In genomic region chr7:129768614-129769399, GRCh38 we compare ENCODE assay signal across 1 cellular context.
TF ChIP-seq lines count a peak whose summit lies in the region.

No MANE protein-coding gene starts in this region.

TF ChIP-seq in K562, 482 proteins besides CTCF, POLR2A, EP300 and RAD21 (continued from another document and continues in another):
- peak; percentile 87 for TF ChIP-seq KLF16 (IDR thresholded peaks at IDR 0.05)
- TF ChIP-seq ELF2 (CRISPR knock-in tag; IDR thresholded peaks at IDR 0.05): no peak
- no peak for TF ChIP-seq ZNF77 (CRISPR knock-in tag; IDR thresholded peaks at IDR 0.05)
- no peak for TF ChIP-seq HOXB6 (CRISPR knock-in tag; IDR thresholded peaks at IDR 0.05; ENCODE audit: borderline replicate concordance)
- peak; percentile 76; the same call in 1 of the 2 replicates for TF ChIP-seq PHB2 (IDR thresholded peaks at IDR 0.05; ENCODE audit: low read depth)
- TF ChIP-seq KLF10 (CRISPR knock-in tag; IDR thresholded peaks at IDR 0.05): no peak
- TF ChIP-seq DDX20 (tag; IDR thresholded peaks at IDR 0.05; ENCODE audit: low read depth): no peak
- TF ChIP-seq, protein P1, sequence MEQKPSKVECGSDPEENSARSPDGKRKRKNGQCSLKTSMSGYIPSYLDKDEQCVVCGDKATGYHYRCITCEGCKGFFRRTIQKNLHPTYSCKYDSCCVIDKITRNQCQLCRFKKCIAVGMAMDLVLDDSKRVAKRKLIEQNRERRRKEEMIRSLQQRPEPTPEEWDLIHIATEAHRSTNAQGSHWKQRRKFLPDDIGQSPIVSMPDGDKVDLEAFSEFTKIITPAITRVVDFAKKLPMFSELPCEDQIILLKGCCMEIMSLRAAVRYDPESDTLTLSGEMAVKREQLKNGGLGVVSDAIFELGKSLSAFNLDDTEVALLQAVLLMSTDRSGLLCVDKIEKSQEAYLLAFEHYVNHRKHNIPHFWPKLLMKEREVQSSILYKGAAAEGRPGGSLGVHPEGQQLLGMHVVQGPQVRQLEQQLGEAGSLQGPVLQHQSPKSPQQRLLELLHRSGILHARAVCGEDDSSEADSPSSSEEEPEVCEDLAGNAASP (IDR thresholded peaks at IDR 0.05): no peak
- TF ChIP-seq SREBF1 (IDR thresholded peaks at IDR 0.05; ENCODE audit: borderline replicate concordance, low read depth, low read length): no peak
- no peak for TF ChIP-seq ATF2 (CRISPR knock-in tag; IDR thresholded peaks at IDR 0.05)
- no peak for TF ChIP-seq TAF9B (IDR thresholded peaks at IDR 0.05; ENCODE audit: partially characterized antibody)
- TF ChIP-seq ZNF184 (CRISPR knock-in tag; IDR thresholded peaks at IDR 0.05): no peak
- TF ChIP-seq ZNF232 (CRISPR knock-in tag; IDR thresholded peaks at IDR 0.05): no peak
- TF ChIP-seq STAG1 (CRISPR knock-in tag; IDR thresholded peaks at IDR 0.05; ENCODE audit: borderline replicate concordance): no peak
- no peak for TF ChIP-seq CHCHD3 (CRISPR knock-in tag; IDR thresholded peaks at IDR 0.05)
- no peak for TF ChIP-seq ZNF165 (CRISPR knock-in tag; IDR thresholded peaks at IDR 0.05; ENCODE audit: borderline replicate concordance)
- TF ChIP-seq FOS (IDR thresholded peaks at IDR 0.05; ENCODE audit: extremely low read depth, insufficient read length): no peak
- peak; percentile 90 to 93 for TF ChIP-seq KDM1A (IDR thresholded peaks at IDR 0.05)
- TF ChIP-seq, protein P2, sequence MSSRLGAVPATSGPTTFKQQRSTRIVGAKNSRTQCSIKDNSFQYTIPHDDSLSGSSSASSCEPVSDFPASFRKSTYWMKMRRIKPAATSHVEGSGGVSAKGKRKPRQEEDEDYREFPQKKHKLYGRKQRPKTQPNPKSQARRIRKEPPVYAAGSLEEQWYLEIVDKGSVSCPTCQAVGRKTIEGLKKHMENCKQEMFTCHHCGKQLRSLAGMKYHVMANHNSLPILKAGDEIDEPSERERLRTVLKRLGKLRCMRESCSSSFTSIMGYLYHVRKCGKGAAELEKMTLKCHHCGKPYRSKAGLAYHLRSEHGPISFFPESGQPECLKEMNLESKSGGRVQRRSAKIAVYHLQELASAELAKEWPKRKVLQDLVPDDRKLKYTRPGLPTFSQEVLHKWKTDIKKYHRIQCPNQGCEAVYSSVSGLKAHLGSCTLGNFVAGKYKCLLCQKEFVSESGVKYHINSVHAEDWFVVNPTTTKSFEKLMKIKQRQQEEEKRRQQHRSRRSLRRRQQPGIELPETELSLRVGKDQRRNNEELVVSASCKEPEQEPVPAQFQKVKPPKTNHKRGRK (tag; IDR thresholded peaks at IDR 0.05): no peak
- no peak for TF ChIP-seq SMAD3 (CRISPR knock-in tag; conservative IDR thresholded peaks at IDR 0.05)
- TF ChIP-seq RBBP5 (IDR thresholded peaks at IDR 0.05; ENCODE audit: borderline replicate concordance, insufficient read depth, low read length, poor library complexity, severe bottlenecking): peak; percentile 89
- TF ChIP-seq FOXJ2 (tag; IDR thresholded peaks at IDR 0.05): no peak
- no peak for TF ChIP-seq RBM15 (IDR thresholded peaks at IDR 0.05; ENCODE audit: insufficient read depth, low read length)
- TF ChIP-seq CREB3L1 (IDR thresholded peaks at IDR 0.05; ENCODE audit: borderline replicate concordance, low read depth): peak; percentile 20; the same call in 1 of the 2 replicates
- no peak for TF ChIP-seq CREBBP (IDR thresholded peaks at IDR 0.05; ENCODE audit: low read depth, low read length)
- no peak for TF ChIP-seq BMI1 (IDR thresholded peaks at IDR 0.05; ENCODE audit: low read length)
- no peak for TF ChIP-seq NFE2L1 (tag; IDR thresholded peaks at IDR 0.05; ENCODE audit: borderline replicate concordance, low read depth)
- no peak for TF ChIP-seq ZFP36 (IDR thresholded peaks at IDR 0.05; ENCODE audit: low read depth, low read length, partially characterized antibody)
- TF ChIP-seq ZFX (CRISPR knock-in tag; IDR thresholded peaks at IDR 0.05): peak; percentile 91
- TF ChIP-seq POLR3A (IDR thresholded peaks at IDR 0.05; ENCODE audit: borderline replicate concordance, extremely low read depth, insufficient read depth, insufficient read length): no peak
- TF ChIP-seq OTX1 (CRISPR knock-in tag; IDR thresholded peaks at IDR 0.05): no peak
- TF ChIP-seq, protein P3, sequence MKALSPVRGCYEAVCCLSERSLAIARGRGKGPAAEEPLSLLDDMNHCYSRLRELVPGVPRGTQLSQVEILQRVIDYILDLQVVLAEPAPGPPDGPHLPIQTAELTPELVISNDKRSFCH (CRISPR knock-in tag; IDR thresholded peaks at IDR 0.05): no peak
- TF ChIP-seq, protein P3 (tag; IDR thresholded peaks at IDR 0.05): no peak
- TF ChIP-seq ZNF764 (CRISPR knock-in tag; IDR thresholded peaks at IDR 0.05; ENCODE audit: low read depth): no peak
- peak; percentile 75 for TF ChIP-seq SETDB1 (IDR thresholded peaks at IDR 0.05; ENCODE audit: low read length)
- TF ChIP-seq JUND (IDR thresholded peaks at IDR 0.05; ENCODE audit: borderline replicate concordance, low read depth, low read length): 0 out of 2 replicates have a peak, but pooled peaks have one; percentile 33
- TF ChIP-seq JUND (tag; IDR thresholded peaks at IDR 0.05; ENCODE audit: borderline replicate concordance, low read depth, low read length): no peak; the same call in 2 of the 3 replicates
- no peak for TF ChIP-seq ATF7 (IDR thresholded peaks at IDR 0.05)
- TF ChIP-seq ATF1 (CRISPR knock-in tag; IDR thresholded peaks at IDR 0.05): no peak
- TF ChIP-seq ATF1 (tag; IDR thresholded peaks at IDR 0.05): peak; percentile 54; the same call in 1 of the 2 replicates
- peak; percentile 81 for TF ChIP-seq DPF2 (IDR thresholded peaks at IDR 0.05)
- TF ChIP-seq, protein P4, sequence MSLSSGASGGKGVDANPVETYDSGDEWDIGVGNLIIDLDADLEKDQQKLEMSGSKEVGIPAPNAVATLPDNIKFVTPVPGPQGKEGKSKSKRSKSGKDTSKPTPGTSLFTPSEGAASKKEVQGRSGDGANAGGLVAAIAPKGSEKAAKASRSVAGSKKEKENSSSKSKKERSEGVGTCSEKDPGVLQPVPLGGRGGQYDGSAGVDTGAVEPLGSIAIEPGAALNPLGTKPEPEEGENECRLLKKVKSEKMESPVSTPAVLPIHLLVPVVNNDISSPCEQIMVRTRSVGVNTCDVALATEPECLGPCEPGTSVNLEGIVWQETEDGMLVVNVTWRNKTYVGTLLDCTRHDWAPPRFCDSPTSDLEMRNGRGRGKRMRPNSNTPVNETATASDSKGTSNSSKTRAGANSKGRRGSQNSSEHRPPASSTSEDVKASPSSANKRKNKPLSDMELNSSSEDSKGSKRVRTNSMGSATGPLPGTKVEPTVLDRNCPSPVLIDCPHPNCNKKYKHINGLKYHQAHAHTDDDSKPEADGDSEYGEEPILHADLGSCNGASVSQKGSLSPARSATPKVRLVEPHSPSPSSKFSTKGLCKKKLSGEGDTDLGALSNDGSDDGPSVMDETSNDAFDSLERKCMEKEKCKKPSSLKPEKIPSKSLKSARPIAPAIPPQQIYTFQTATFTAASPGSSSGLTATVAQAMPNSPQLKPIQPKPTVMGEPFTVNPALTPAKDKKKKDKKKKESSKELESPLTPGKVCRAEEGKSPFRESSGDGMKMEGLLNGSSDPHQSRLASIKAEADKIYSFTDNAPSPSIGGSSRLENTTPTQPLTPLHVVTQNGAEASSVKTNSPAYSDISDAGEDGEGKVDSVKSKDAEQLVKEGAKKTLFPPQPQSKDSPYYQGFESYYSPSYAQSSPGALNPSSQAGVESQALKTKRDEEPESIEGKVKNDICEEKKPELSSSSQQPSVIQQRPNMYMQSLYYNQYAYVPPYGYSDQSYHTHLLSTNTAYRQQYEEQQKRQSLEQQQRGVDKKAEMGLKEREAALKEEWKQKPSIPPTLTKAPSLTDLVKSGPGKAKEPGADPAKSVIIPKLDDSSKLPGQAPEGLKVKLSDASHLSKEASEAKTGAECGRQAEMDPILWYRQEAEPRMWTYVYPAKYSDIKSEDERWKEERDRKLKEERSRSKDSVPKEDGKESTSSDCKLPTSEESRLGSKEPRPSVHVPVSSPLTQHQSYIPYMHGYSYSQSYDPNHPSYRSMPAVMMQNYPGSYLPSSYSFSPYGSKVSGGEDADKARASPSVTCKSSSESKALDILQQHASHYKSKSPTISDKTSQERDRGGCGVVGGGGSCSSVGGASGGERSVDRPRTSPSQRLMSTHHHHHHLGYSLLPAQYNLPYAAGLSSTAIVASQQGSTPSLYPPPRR (CRISPR knock-in tag; IDR thresholded peaks at IDR 0.05; ENCODE audit: borderline replicate concordance): 0 out of 2 replicates have a peak, but pooled peaks have one; percentile 63
- TF ChIP-seq CBFB (CRISPR knock-in tag; IDR thresholded peaks at IDR 0.05): peak; percentile 95
- TF ChIP-seq TEAD1 (CRISPR knock-in tag; IDR thresholded peaks at IDR 0.05): no peak; a peak in 1 of 4 replicates
- TF ChIP-seq, protein P5, sequence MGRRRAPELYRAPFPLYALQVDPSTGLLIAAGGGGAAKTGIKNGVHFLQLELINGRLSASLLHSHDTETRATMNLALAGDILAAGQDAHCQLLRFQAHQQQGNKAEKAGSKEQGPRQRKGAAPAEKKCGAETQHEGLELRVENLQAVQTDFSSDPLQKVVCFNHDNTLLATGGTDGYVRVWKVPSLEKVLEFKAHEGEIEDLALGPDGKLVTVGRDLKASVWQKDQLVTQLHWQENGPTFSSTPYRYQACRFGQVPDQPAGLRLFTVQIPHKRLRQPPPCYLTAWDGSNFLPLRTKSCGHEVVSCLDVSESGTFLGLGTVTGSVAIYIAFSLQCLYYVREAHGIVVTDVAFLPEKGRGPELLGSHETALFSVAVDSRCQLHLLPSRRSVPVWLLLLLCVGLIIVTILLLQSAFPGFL (CRISPR knock-in tag; IDR thresholded peaks at IDR 0.05): no peak
- no peak for TF ChIP-seq ZNF253 (CRISPR knock-in tag; conservative IDR thresholded peaks at IDR 0.05)
- no peak for TF ChIP-seq ZNF444 (CRISPR knock-in tag; IDR thresholded peaks at IDR 0.05)
- TF ChIP-seq ILK (tag; IDR thresholded peaks at IDR 0.05; ENCODE audit: borderline replicate concordance, low read depth): no peak
- no peak for TF ChIP-seq PTRF (tag; IDR thresholded peaks at IDR 0.05)
- TF ChIP-seq, protein P6, sequence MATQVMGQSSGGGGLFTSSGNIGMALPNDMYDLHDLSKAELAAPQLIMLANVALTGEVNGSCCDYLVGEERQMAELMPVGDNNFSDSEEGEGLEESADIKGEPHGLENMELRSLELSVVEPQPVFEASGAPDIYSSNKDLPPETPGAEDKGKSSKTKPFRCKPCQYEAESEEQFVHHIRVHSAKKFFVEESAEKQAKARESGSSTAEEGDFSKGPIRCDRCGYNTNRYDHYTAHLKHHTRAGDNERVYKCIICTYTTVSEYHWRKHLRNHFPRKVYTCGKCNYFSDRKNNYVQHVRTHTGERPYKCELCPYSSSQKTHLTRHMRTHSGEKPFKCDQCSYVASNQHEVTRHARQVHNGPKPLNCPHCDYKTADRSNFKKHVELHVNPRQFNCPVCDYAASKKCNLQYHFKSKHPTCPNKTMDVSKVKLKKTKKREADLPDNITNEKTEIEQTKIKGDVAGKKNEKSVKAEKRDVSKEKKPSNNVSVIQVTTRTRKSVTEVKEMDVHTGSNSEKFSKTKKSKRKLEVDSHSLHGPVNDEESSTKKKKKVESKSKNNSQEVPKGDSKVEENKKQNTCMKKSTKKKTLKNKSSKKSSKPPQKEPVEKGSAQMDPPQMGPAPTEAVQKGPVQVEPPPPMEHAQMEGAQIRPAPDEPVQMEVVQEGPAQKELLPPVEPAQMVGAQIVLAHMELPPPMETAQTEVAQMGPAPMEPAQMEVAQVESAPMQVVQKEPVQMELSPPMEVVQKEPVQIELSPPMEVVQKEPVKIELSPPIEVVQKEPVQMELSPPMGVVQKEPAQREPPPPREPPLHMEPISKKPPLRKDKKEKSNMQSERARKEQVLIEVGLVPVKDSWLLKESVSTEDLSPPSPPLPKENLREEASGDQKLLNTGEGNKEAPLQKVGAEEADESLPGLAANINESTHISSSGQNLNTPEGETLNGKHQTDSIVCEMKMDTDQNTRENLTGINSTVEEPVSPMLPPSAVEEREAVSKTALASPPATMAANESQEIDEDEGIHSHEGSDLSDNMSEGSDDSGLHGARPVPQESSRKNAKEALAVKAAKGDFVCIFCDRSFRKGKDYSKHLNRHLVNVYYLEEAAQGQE (CRISPR knock-in tag; IDR thresholded peaks at IDR 0.05; ENCODE audit: low read depth): no peak
- TF ChIP-seq FIP1L1 (IDR thresholded peaks at IDR 0.05; ENCODE audit: low read depth, low read length, poor library complexity, severe bottlenecking): peak; percentile 34
- TF ChIP-seq HNRNPK (IDR thresholded peaks at IDR 0.05; ENCODE audit: low read depth, low read length, poor library complexity, severe bottlenecking): no peak
- no peak for TF ChIP-seq PURB (CRISPR knock-in tag; IDR thresholded peaks at IDR 0.05; ENCODE audit: low read depth)
- TF ChIP-seq DLX4 (CRISPR knock-in tag; IDR thresholded peaks at IDR 0.05): no peak
- no peak for TF ChIP-seq ZFPM2 (CRISPR knock-in tag; IDR thresholded peaks at IDR 0.05)
- 0 out of 2 replicates have a peak, but pooled peaks have one; percentile 8 for TF ChIP-seq KDM2B (CRISPR knock-in tag; IDR thresholded peaks at IDR 0.05)
- no peak for TF ChIP-seq CCAR2 (IDR thresholded peaks at IDR 0.05; ENCODE audit: low read depth, low read length)
